8 cellular contexts compared by ENCODE assay signal in the genomic region with DNA sequence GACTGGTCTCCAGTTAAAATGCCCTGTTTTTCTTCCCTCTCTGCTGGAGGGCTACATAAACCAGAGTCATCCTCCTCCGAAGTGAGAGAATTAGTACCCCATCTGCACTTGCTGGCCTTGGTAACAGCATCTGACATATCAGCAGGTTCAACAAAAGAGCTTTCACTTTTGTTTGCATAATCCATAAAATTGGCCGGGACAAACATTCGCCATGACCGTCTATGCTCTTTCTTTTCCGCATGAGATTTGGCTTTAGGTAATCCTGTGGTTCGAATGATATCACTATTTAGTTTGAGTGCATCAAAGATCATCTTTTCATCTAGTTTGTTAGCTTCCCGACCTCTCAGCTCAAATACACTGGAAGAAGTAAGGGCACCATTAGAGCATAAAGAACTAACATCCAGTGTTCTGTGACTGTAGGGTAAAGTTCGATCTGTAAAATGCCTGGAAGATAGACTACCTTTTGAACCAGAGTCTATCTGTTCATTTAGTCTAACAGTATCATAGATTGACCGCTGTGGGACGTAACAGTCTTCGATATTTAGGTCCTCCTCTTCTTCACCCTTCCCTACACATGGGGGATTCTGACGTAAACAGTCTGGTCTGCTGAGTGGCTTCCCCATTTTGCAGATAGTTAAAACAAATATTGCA.
A peak's percentile ranks its signal among the peaks of the same experiment; 100 is the strongest.
DNase-seq lines count a peak whose midpoint lies in the region; ATAC-seq and TF ChIP-seq lines count a peak whose summit lies in the region.

No MANE protein-coding gene starts in this region.

- CTCF ChIA-PET in activated CD4-positive, alpha-beta T cell treated with anti-CD3 and anti-CD28 coated beads, Interleukin-2, amount 10 ng/mL, durations not matched to agents 7 days and 5 days (lab: Charles Lee) = no interaction called here

- POLR2A ChIA-PET in activated CD4-positive, alpha-beta T cell treated with anti-CD3 and anti-CD28 coated beads, Interleukin-2, amount 10 ng/mL, durations not matched to agents 7 days and 5 days (lab: Charles Lee) = no interaction called here

- ATAC-seq in Right ventricle myocardium superior (ENCODE audit: poor library complexity) = no peak
- no peak for ATAC-seq in lower lobe of right lung
- ATAC-seq in HG02885 (IDR thresholded peaks at IDR 0.05; ENCODE audit: poor library complexity, unreplicated experiment) = no peak

- no peaks in the 10 kb centered on the region for H3K9me3 Mint-ChIP-seq in activated CD4-positive, alpha-beta T cell treated with anti-CD3 and anti-CD28 coated beads, Interleukin-2, amount 10 ng/mL, durations not matched to agents 7 days and 5 days

- H3K27ac ChIP-seq in right atrium auricular region (peak overlapping the region; percentile 88 to 92), ascending aorta (peak overlapping the region; percentile 94 to 96), lower lobe of right lung (peak overlapping the region; percentile 92)

- H3K27me3 Mint-ChIP-seq in activated CD4-positive, alpha-beta T cell treated with anti-CD3 and anti-CD28 coated beads, Interleukin-2, amount 10 ng/mL, durations not matched to agents 7 days and 5 days = peaks cover 2% of the 10 kb centered on the region

- no peaks in the 10 kb centered on the region for H3K4me1 Mint-ChIP-seq in activated CD4-positive, alpha-beta T cell treated with anti-CD3 and anti-CD28 coated beads, Interleukin-2, amount 10 ng/mL, durations not matched to agents 7 days and 5 days

- TF ChIP-seq CTCF in right atrium auricular region (IDR thresholded peaks at IDR 0.05) (no peak), ascending aorta (IDR thresholded peaks at IDR 0.05) (no peak), lower lobe of right lung (IDR thresholded peaks at IDR 0.05) (no peak)

- no peak overlapping the region for H3K27ac Mint-ChIP-seq in activated CD4-positive, alpha-beta T cell treated with anti-CD3 and anti-CD28 coated beads, Interleukin-2, amount 10 ng/mL, durations not matched to agents 7 days and 5 days

- H3K4me1 ChIP-seq in right atrium auricular region = peaks cover 0 to 44% of the 10 kb centered on the region in 2 donors
- peaks cover 3 to 32% of the 10 kb centered on the region in 2 donors for H3K4me1 ChIP-seq in ascending aorta
- peaks cover 48% of the 10 kb centered on the region for H3K4me1 ChIP-seq in lower lobe of right lung

- H3K36me3 ChIP-seq in right atrium auricular region = peaks cover 6% of the 10 kb centered on the region
- H3K36me3 ChIP-seq in ascending aorta = peaks cover 0 to 7% of the 10 kb centered on the region in 2 donors
- peaks cover 8% of the 10 kb centered on the region for H3K36me3 ChIP-seq in lower lobe of right lung

- H3K36me3 Mint-ChIP-seq in activated CD4-positive, alpha-beta T cell treated with anti-CD3 and anti-CD28 coated beads, Interleukin-2, amount 10 ng/mL, durations not matched to agents 7 days and 5 days (ENCODE audit: low read depth) = no peaks in the 10 kb centered on the region

- H3K27me3 ChIP-seq in right atrium auricular region = no peaks in the 10 kb centered on the region
- no peaks in the 10 kb centered on the region for H3K27me3 ChIP-seq in ascending aorta
- H3K27me3 ChIP-seq in lower lobe of right lung (ENCODE audit: low read depth) = no peaks in the 10 kb centered on the region

- no peak for DNase-seq in right atrium auricular region (ENCODE audit: low spot score)
- no peak for DNase-seq in Right ventricle myocardium superior
- DNase-seq in ascending aorta (ENCODE audit: low spot score in 2 of 2) = no peak
- DNase-seq in lower lobe of right lung = no peak
- no peak for DNase-seq in Kasumi-1 (lab: John Stamatoyannopoulos, UW)
- no peak for DNase-seq in activated T-cell treated with anti-CD3 and anti-CD28 coated beads for 4 hours
- no peak for DNase-seq in activated CD4-positive, alpha-beta T cell treated with anti-CD3 and anti-CD28 coated beads, Interleukin-2, amount 10 ng/mL, durations not matched to agents 7 days and 5 days

- intact Hi-C loops in Right ventricle myocardium superior (cut with DNase I) (loop anchor here (10.0 kb wide), 1 partner anchor 46 kb away; no protein-coding TSS in a partner anchor), ascending aorta (cut with DNase I) (loop anchor here (5.0 kb wide), 1 partner anchor 34 kb away; no protein-coding TSS in a partner anchor), lower lobe of right lung (cut with DNase I) (no loop called here)

- no peak overlapping the region for H3K4me3 Mint-ChIP-seq in activated CD4-positive, alpha-beta T cell treated with anti-CD3 and anti-CD28 coated beads, Interleukin-2, amount 10 ng/mL, durations not matched to agents 7 days and 5 days

- H3K4me3 ChIP-seq in right atrium auricular region = peak overlapping the region; percentile 51
- peak overlapping the region; percentile 53 to 84 for H3K4me3 ChIP-seq in ascending aorta
- peak overlapping the region; percentile 65 for H3K4me3 ChIP-seq in lower lobe of right lung

- H3K9me3 ChIP-seq in right atrium auricular region = no peaks in the 10 kb centered on the region
- no peaks in the 10 kb centered on the region for H3K9me3 ChIP-seq in ascending aorta
- no peaks in the 10 kb centered on the region for H3K9me3 ChIP-seq in lower lobe of right lung
